Comparison of ENCODE assay signal across 8 cellular contexts in genomic region chr1:42952353-42953001, GRCh38. TPM values are rescaled to one million over a fixed set of nuclear protein-coding genes. Genes with fewer than 3 reads are reported as not detected.
DNase-seq lines count a peak whose midpoint lies in the region; ATAC-seq, FAIRE-seq and TF ChIP-seq lines count a peak whose summit lies in the region.

No MANE protein-coding gene starts in this region.

- H3K4me3 Mint-ChIP-seq in stimulated activated naive CD8-positive, alpha-beta T cell treated with anti-CD3 and anti-CD28 coated beads, Interleukin-15, amount 100 ng/mL, for 72 hours = peak overlapping the region; percentile 29 to 42

- no peaks in the 10 kb centered on the region for H3K9me2 ChIP-seq in Karpas-422 (replicated peaks; ENCODE audit: insufficient read depth, low read length)

- TF ChIP-seq POLR2A in A549 (IDR thresholded peaks at IDR 0.05; ENCODE audit: low read length) = no peak

- POLR2A ChIA-PET in A549 (lab: Yijun Ruan, JAX) = interaction anchor here (0.9 to 1.5 kb wide), 3 partner anchors 10 to 30 kb away, joined by 3 to 4 read pairs (median 3); no protein-coding TSS in a partner anchor

- no peak for TF ChIP-seq EP300 in A549 (IDR thresholded peaks at IDR 0.05)

- peak overlapping the region; percentile 48 to 75; a peak in 5 of 6 replicates for H3K27ac ChIP-seq in A549
- H3K27ac ChIP-seq in Karpas-422 (ENCODE audit: low read length) = no peak overlapping the region

- no peak for TF ChIP-seq RAD21 in A549 (conservative IDR thresholded peaks at IDR 0.05 in 1 of 2, IDR thresholded peaks at IDR 0.05 in 1 of 2)

- H3K79me2 ChIP-seq in Karpas-422 (ENCODE audit: low read length) = peaks cover 99% of the 10 kb centered on the region

- ATAC-seq in A549 (peak; percentile 15 to 16; a peak in 4 of 6 replicates), GM18517 (IDR thresholded peaks at IDR 0.05; ENCODE audit: unreplicated experiment) (no peak), HG03280 (IDR thresholded peaks at IDR 0.05; ENCODE audit: unreplicated experiment) (no peak)
- ATAC-seq in stimulated activated naive CD8-positive, alpha-beta T cell treated with anti-CD3 and anti-CD28 coated beads, Interleukin-15, amount 100 ng/mL, for 72 hours = no peak

- H3K4me1 ChIP-seq in A549 = peaks cover 85% of the 10 kb centered on the region
- H3K4me1 ChIP-seq in Karpas-422 (ENCODE audit: low read length) = peaks cover 88% of the 10 kb centered on the region

- no peak overlapping the region for H2AFZ ChIP-seq in Karpas-422 (ENCODE audit: low read length)

- H3K4me1 Mint-ChIP-seq in stimulated activated naive CD8-positive, alpha-beta T cell treated with anti-CD3 and anti-CD28 coated beads, Interleukin-15, amount 100 ng/mL, for 72 hours = peaks cover 92% of the 10 kb centered on the region

- CTCF ChIA-PET in A549 (lab: Yijun Ruan, JAX) = interaction anchor here (1.3 to 3.7 kb wide), 6 partner anchors 8 to 122 kb away, joined by 3 to 18 read pairs (median 4); no protein-coding TSS in a partner anchor

- 74% methylated on average over 5 of the region's 10 CpGs for WGBS in A549 (ENCODE audit: missing lambda C conversion rate)

- H3K27me3 ChIP-seq in Karpas-422 (ENCODE audit: low read length) = no peaks in the 10 kb centered on the region

- H3K9me3 ChIP-seq in A549 (no peaks in the 10 kb centered on the region), Karpas-422 (ENCODE audit: low read length) (no peaks in the 10 kb centered on the region)

- H4K20me1 ChIP-seq in Karpas-422 (ENCODE audit: insufficient read depth, low read depth, low read length) = peaks cover 93% of the 10 kb centered on the region

- DNase-seq in A549 (ENCODE audit: low read depth in 1 of 2, low spot score in 1 of 2) (peak in 1 of 2 experiments; percentile 2), GM19239 (ENCODE audit: insufficient read length, low spot score) (no peak), Karpas-422 (no peak), choroid plexus epithelial cell (ENCODE audit: low read depth) (peak; percentile 95), middle frontal gyrus (ENCODE audit: extremely low spot score, low spot score) (no peak)
- no peak for DNase-seq in stimulated activated naive CD8-positive, alpha-beta T cell treated with anti-CD3 and anti-CD28 coated beads, Interleukin-15, amount 100 ng/mL, for 72 hours

- TF ChIP-seq CTCF in A549 (IDR thresholded peaks at IDR 0.05) (no peak), choroid plexus epithelial cell (conservative IDR thresholded peaks at IDR 0.05; ENCODE audit: low read depth, low read length) (no peak)

- H3K4me3 ChIP-seq in A549 (no peak overlapping the region), Karpas-422 (ENCODE audit: low read length) (no peak overlapping the region), choroid plexus epithelial cell (ENCODE audit: low read depth, low read length) (no peak overlapping the region)

- no peaks in the 10 kb centered on the region for H3K27me3 Mint-ChIP-seq in stimulated activated naive CD8-positive, alpha-beta T cell treated with anti-CD3 and anti-CD28 coated beads, Interleukin-15, amount 100 ng/mL, for 72 hours

- FAIRE-seq in A549 (lab: Jason Lieb, UNC) = no peak
- peak; percentile 82 for FAIRE-seq in GM19239 (lab: Jason Lieb, UNC)

- H3K9me3 Mint-ChIP-seq in stimulated activated naive CD8-positive, alpha-beta T cell treated with anti-CD3 and anti-CD28 coated beads, Interleukin-15, amount 100 ng/mL, for 72 hours = no peaks in the 10 kb centered on the region

- peak overlapping the region; percentile 31; the same call in 1 of the 2 replicates for H3K9ac ChIP-seq in Karpas-422 (ENCODE audit: low read length)

- peak overlapping the region in 1 of 2 donors; percentile 76 for H3K27ac Mint-ChIP-seq in stimulated activated naive CD8-positive, alpha-beta T cell treated with anti-CD3 and anti-CD28 coated beads, Interleukin-15, amount 100 ng/mL, for 72 hours

- H3K36me3 ChIP-seq in Karpas-422 (ENCODE audit: insufficient read depth, low read length) = peaks cover 29% of the 10 kb centered on the region; the same call in 1 of the 2 replicates

- H3K4me2 ChIP-seq in A549 (peak overlapping the region; percentile 93), Karpas-422 (ENCODE audit: low read depth, low read length, poor library complexity, severe bottlenecking) (no peak overlapping the region)

TF ChIP-seq in A549, 52 proteins besides CTCF, POLR2A, EP300 and RAD21:
- TF ChIP-seq USF2 (IDR thresholded peaks at IDR 0.05) (no peak), HDAC2 (IDR thresholded peaks at IDR 0.05) (no peak), REST (IDR thresholded peaks at IDR 0.05) (no peak), CEBPB (IDR thresholded peaks at IDR 0.05) (no peak), RNF2 (IDR thresholded peaks at IDR 0.05; ENCODE audit: borderline replicate concordance, low read depth) (no peak), POLR2AphosphoS2 (conservative IDR thresholded peaks at IDR 0.05; ENCODE audit: low read length) (no peak), HOXA7 (CRISPR knock-in tag; IDR thresholded peaks at IDR 0.05) (no peak), ZSCAN20 (CRISPR knock-in tag; IDR thresholded peaks at IDR 0.05) (no peak), NFE2L2 (conservative IDR thresholded peaks at IDR 0.05; ENCODE audit: low read length) (no peak), EHF (CRISPR knock-in tag; IDR thresholded peaks at IDR 0.05) (no peak), FOSL2 (IDR thresholded peaks at IDR 0.05) (no peak), FOSL2 (CRISPR knock-in tag; IDR thresholded peaks at IDR 0.05) (no peak), ZFP36 (IDR thresholded peaks at IDR 0.05; ENCODE audit: borderline replicate concordance, partially characterized antibody) (no peak), RCOR1 (IDR thresholded peaks at IDR 0.05; ENCODE audit: low read depth, low read length) (no peak), FOXS1 (CRISPR knock-in tag; IDR thresholded peaks at IDR 0.05) (no peak), JUN (IDR thresholded peaks at IDR 0.05) (no peak), MAX (IDR thresholded peaks at IDR 0.05) (no peak), NPAS2 (CRISPR knock-in tag; IDR thresholded peaks at IDR 0.05; ENCODE audit: borderline replicate concordance) (no peak)

RNA-seq across cellular contexts. Expression of gene SLC2A1, which starts 6.2 kb away (rescaled TPM):
- polyA plus RNA-seq in A549 (2011; rRNA removed) (106 and 107 TPM in 2 replicates), A549 (2017; fragmentation: RNase III; extraction: RNeasy Plus Mini Kit Qiagen cat#74134 plus additional on column Dnase treatment) (103 to 137 TPM (median 124 TPM) in 3 replicates)
- polyA plus RNA-seq in A549 (2012; cell fraction: cytosol; rRNA removed) = 118 and 141 TPM in 2 replicates
- polyA plus RNA-seq in A549 (2012; cell fraction: nucleus; rRNA removed) = 397 and 557 TPM in 2 replicates
- polyA minus RNA-seq in A549 (2011; rRNA and poly(A)+ RNA removed) = 122 and 160 TPM in 2 replicates
- 72.2 and 83.8 TPM in 2 replicates for total RNA-seq in Karpas-422 (2014; rRNA removed; shearing (Covaris generic); ENCODE audit: low replicate concordance)

Comparison
In these comparisons a context has a peak if more than half of its experiments do, and no peak if none do; other contexts are left out.
1. ATAC-seq: peak in A549 (2 of 2); none in stimulated activated naive CD8-positive, alpha-beta T cell treated with anti-CD3 and anti-CD28 coated beads, Interleukin-15, amount 100 ng/mL, for 72 hours (single experiment), GM18517 (single experiment) and HG03280 (single experiment).